ENCODE assay signal across 1 cellular context in genomic region chr2:147467441-147467840, GRCh38.
TF ChIP-seq lines count a peak whose summit lies in the region.

No MANE protein-coding gene starts in this region.

TF ChIP-seq in GM23338, 12 proteins besides CTCF, POLR2A, EP300 and RAD21 (continued from another document):
- TF ChIP-seq, protein P1, sequence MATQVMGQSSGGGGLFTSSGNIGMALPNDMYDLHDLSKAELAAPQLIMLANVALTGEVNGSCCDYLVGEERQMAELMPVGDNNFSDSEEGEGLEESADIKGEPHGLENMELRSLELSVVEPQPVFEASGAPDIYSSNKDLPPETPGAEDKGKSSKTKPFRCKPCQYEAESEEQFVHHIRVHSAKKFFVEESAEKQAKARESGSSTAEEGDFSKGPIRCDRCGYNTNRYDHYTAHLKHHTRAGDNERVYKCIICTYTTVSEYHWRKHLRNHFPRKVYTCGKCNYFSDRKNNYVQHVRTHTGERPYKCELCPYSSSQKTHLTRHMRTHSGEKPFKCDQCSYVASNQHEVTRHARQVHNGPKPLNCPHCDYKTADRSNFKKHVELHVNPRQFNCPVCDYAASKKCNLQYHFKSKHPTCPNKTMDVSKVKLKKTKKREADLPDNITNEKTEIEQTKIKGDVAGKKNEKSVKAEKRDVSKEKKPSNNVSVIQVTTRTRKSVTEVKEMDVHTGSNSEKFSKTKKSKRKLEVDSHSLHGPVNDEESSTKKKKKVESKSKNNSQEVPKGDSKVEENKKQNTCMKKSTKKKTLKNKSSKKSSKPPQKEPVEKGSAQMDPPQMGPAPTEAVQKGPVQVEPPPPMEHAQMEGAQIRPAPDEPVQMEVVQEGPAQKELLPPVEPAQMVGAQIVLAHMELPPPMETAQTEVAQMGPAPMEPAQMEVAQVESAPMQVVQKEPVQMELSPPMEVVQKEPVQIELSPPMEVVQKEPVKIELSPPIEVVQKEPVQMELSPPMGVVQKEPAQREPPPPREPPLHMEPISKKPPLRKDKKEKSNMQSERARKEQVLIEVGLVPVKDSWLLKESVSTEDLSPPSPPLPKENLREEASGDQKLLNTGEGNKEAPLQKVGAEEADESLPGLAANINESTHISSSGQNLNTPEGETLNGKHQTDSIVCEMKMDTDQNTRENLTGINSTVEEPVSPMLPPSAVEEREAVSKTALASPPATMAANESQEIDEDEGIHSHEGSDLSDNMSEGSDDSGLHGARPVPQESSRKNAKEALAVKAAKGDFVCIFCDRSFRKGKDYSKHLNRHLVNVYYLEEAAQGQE (IDR thresholded peaks at IDR 0.05; ENCODE audit: unreplicated experiment) = no peak
- TF ChIP-seq JUNB (IDR thresholded peaks at IDR 0.05; ENCODE audit: unreplicated experiment) = no peak
- TF ChIP-seq, protein P2, sequence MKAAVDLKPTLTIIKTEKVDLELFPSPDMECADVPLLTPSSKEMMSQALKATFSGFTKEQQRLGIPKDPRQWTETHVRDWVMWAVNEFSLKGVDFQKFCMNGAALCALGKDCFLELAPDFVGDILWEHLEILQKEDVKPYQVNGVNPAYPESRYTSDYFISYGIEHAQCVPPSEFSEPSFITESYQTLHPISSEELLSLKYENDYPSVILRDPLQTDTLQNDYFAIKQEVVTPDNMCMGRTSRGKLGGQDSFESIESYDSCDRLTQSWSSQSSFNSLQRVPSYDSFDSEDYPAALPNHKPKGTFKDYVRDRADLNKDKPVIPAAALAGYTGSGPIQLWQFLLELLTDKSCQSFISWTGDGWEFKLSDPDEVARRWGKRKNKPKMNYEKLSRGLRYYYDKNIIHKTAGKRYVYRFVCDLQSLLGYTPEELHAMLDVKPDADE (IDR thresholded peaks at IDR 0.05) = no peak
